Comparison of ENCODE assay signal across 8 cellular contexts in genomic region chr7:105656922-105657521, GRCh38.
DNase-seq lines count a peak whose midpoint lies in the region; ATAC-seq and TF ChIP-seq lines count a peak whose summit lies in the region.

No MANE protein-coding gene starts in this region.

- no peak overlapping the region for H3K4me3 Mint-ChIP-seq in activated CD8-positive, alpha-beta T cell treated with anti-CD3 and anti-CD28 coated beads for 36 hours

- CTCF ChIA-PET in activated CD8-positive, alpha-beta T cell treated with anti-CD3 and anti-CD28 coated beads for 36 hours (lab: Charles Lee) = interaction anchor here (0.6 to 8.1 kb wide), 77 partner anchors 9 to 883 kb away, joined by 3 to 97 read pairs (median 4); partner anchors contain the start of gene SYPL1

- intact Hi-C loops in activated CD8-positive, alpha-beta T cell treated with anti-CD3 and anti-CD28 coated beads for 36 hours (cut with micrococcal nuclease) = no loop called here
- intact Hi-C loops in gastrocnemius medialis (cut with DNase I; ENCODE audit: low total_unique reads) = no loop called here

- H3K4me1 ChIP-seq in gastrocnemius medialis = no peaks in the 10 kb centered on the region

- H3K27ac Mint-ChIP-seq in activated CD8-positive, alpha-beta T cell treated with anti-CD3 and anti-CD28 coated beads for 36 hours = no peak overlapping the region

- ATAC-seq in activated CD8-positive, alpha-beta T cell treated with anti-CD3 and anti-CD28 coated beads for 36 hours = peak; percentile 79
- peak in 1 of 2 donors; percentile 39 for ATAC-seq in gastrocnemius medialis
- ATAC-seq in GM21447 (IDR thresholded peaks at IDR 0.05; ENCODE audit: unreplicated experiment) = no peak
- no peak for ATAC-seq in HG02970 (IDR thresholded peaks at IDR 0.05; ENCODE audit: low FRiP score, unreplicated experiment)

- H3K4me3 ChIP-seq in epithelial cell of esophagus (ENCODE audit: low read length) (no peak overlapping the region), gastrocnemius medialis (no peak overlapping the region)

- in situ Hi-C loops in gastrocnemius medialis (cut with MboI; ENCODE audit: low sequenced_read_pairs in 4 of 4) = loop anchor here in 1 of 4 donors (25.0 kb wide), 2 partner anchors 380 to 505 kb away; no protein-coding TSS in a partner anchor

- TF ChIP-seq POLR2A in gastrocnemius medialis (IDR thresholded peaks at IDR 0.05) = no peak

- peak; percentile 92 for TF ChIP-seq CTCF in activated CD8-positive, alpha-beta T cell treated with anti-CD3 and anti-CD28 coated beads for 36 hours (IDR thresholded peaks at IDR 0.05)
- TF ChIP-seq CTCF in epithelial cell of esophagus (IDR thresholded peaks at IDR 0.05; ENCODE audit: insufficient read depth, low read depth, low read length, missing control alignments) (peak; percentile 69), gastrocnemius medialis (IDR thresholded peaks at IDR 0.05 in 4 of 5, conservative IDR thresholded peaks at IDR 0.05 in 1 of 5) (peak; percentile 22 to 65 (median 51))

- H3K27ac ChIP-seq in gastrocnemius medialis = no peak overlapping the region

- peak; percentile 66 for DNase-seq in NCI-H2227 (lab: John Stamatoyannopoulos, UW; ENCODE audit: unreplicated experiment)
- DNase-seq in NCI-H2227 treated with DMSO at 0.1 percent for 48 hours (lab: John Stamatoyannopoulos, UW) = no peak
- DNase-seq in MV-4-11 (lab: John Stamatoyannopoulos, UW) = peak; percentile 18
- DNase-seq in activated CD8-positive, alpha-beta T cell treated with anti-CD3 and anti-CD28 coated beads for 36 hours = peak; percentile 81
- DNase-seq in epithelial cell of esophagus (ENCODE audit: low read depth) = peak; percentile 46
- DNase-seq in gastrocnemius medialis = no peak

- H3K27me3 Mint-ChIP-seq in activated CD8-positive, alpha-beta T cell treated with anti-CD3 and anti-CD28 coated beads for 36 hours = no peaks in the 10 kb centered on the region

- peaks cover 12% of the 10 kb centered on the region for H3K36me3 Mint-ChIP-seq in activated CD8-positive, alpha-beta T cell treated with anti-CD3 and anti-CD28 coated beads for 36 hours (ENCODE audit: low read depth)

- POLR2A ChIA-PET in activated CD8-positive, alpha-beta T cell treated with anti-CD3 and anti-CD28 coated beads for 36 hours (lab: Charles Lee) = interaction anchor here (1.2 kb wide), 1 partner anchor 37 kb away, joined by 3 read pairs; no protein-coding TSS in a partner anchor

- H3K4me1 Mint-ChIP-seq in activated CD8-positive, alpha-beta T cell treated with anti-CD3 and anti-CD28 coated beads for 36 hours (ENCODE audit: low read depth) = no peaks in the 10 kb centered on the region

- no peaks in the 10 kb centered on the region for H3K9me3 Mint-ChIP-seq in activated CD8-positive, alpha-beta T cell treated with anti-CD3 and anti-CD28 coated beads for 36 hours

- H3K27me3 ChIP-seq in gastrocnemius medialis = no peaks in the 10 kb centered on the region

- no peaks in the 10 kb centered on the region for H3K9me3 ChIP-seq in gastrocnemius medialis

- H3K36me3 ChIP-seq in gastrocnemius medialis = no peaks in the 10 kb centered on the region

Comparison
In these comparisons a context has a peak if more than half of its experiments do, and no peak if none do; other contexts are left out.
1. DNase-seq: peak in NCI-H2227 (single experiment), MV-4-11 (single experiment), activated CD8-positive, alpha-beta T cell treated with anti-CD3 and anti-CD28 coated beads for 36 hours (single experiment) and epithelial cell of esophagus (single experiment); none in NCI-H2227 treated with DMSO at 0.1 percent for 48 hours (single experiment) and gastrocnemius medialis (0 of 2).
2. Peak in every context shown above with its lines, with median percentiles within 50 percentile points of each other: CTCF ChIP-seq.